ENCODE assay signal across 8 cellular contexts in the genomic region with DNA sequence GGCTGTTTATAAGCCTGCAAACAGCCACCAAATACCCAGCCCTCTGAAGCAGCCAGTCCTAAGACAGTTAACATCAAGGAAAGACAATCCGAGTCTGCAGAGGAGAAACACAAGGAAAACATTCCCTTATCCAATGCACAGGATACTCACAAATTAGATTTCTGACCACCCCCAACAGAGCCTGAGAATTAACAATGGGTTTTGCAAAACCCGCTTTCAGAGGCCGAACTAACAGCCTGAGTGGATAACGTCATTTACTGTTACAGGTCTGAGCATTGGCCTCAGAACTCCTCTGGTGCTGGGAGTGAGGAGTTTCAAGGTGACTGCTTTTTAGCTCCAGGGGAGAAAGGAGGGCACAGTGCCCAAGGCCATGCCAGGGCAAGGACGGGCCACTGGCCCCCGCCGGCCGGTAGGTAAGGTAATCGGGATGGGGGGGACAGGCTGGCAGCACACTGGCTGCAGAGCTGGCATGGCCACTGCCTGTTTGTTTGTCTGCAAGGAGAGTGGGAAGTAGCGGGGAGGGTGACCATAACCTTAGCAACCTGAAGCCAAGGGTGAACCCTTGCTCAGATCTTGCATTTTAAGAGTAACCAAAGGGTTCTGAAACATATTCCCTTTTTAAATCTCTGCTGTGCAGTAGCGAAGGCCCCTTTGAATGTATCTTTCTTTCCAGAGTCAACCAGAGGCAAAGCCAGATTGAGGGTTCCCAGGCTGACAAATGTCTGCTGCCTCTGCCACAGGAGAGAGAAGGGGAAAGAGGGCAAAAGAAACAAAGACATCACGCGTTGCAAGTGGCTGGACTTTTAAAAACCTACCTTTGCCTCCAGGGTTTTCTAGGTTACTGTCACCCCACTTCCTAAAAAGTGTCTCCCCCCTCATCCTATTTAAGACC. TPM values are rescaled to one million over a fixed set of nuclear protein-coding genes. Genes with fewer than 3 reads are reported as not detected.
DNase-seq lines count a peak whose midpoint lies in the region; ATAC-seq, FAIRE-seq and TF ChIP-seq lines count a peak whose summit lies in the region.

No MANE protein-coding gene starts in this region.

- intact Hi-C loops in lower lobe of right lung (cut with DNase I) = no loop called here

- FAIRE-seq in bronchial epithelial cell (lab: Jason Lieb, UNC) = no peak

- peak overlapping the region; percentile 30 for H3K4me3 ChIP-seq in bronchial epithelial cell (ENCODE audit: low read depth, low read length)
- H3K4me3 ChIP-seq in lower lobe of right lung = peak overlapping the region; percentile 43

- peaks cover 100% of the 10 kb centered on the region for H3K4me1 ChIP-seq in lower lobe of right lung

- H3K36me3 ChIP-seq in bronchial epithelial cell (ENCODE audit: control insufficient read depth, insufficient read depth, low read length) (no peaks in the 10 kb centered on the region), lower lobe of right lung (no peaks in the 10 kb centered on the region)

- peak; percentile 42 to 53 for ATAC-seq in lower lobe of right lung
- ATAC-seq in HG02885 (IDR thresholded peaks at IDR 0.05; ENCODE audit: poor library complexity, unreplicated experiment) = no peak
- ATAC-seq in GM19035 (IDR thresholded peaks at IDR 0.05; ENCODE audit: unreplicated experiment) = no peak

- peak; percentile 1 for DNase-seq in CD1c-positive myeloid dendritic cell (ENCODE audit: extremely low spot score)
- peak; percentile 73 for DNase-seq in NCI-H2029 (lab: John Stamatoyannopoulos, UW)
- no peak for DNase-seq in bronchial epithelial cell (ENCODE audit: low read depth)
- peak; percentile 66 for DNase-seq in lower lobe of right lung
- DNase-seq in H4 (ENCODE audit: low spot score) = no peak
- no peak for DNase-seq in LoVo (ENCODE audit: low spot score)

- no peaks in the 10 kb centered on the region for H3K9me3 ChIP-seq in lower lobe of right lung

- peak overlapping the region; percentile 99 for H3K27ac ChIP-seq in lower lobe of right lung

- TF ChIP-seq CTCF in bronchial epithelial cell (IDR thresholded peaks at IDR 0.05; ENCODE audit: insufficient read depth, low read length, severe bottlenecking) (no peak), lower lobe of right lung (IDR thresholded peaks at IDR 0.05) (no peak)

- H3K27me3 ChIP-seq in bronchial epithelial cell (ENCODE audit: control insufficient read depth, insufficient read depth, low read length) (no peaks in the 10 kb centered on the region), lower lobe of right lung (ENCODE audit: low read depth) (no peaks in the 10 kb centered on the region)

RNA-seq across cellular contexts. Expression of gene ZMYND8, which starts 3.9 kb away (rescaled TPM):
- total RNA-seq in bronchial epithelial cell (13.4 and 14.7 TPM in 2 replicates), lower lobe of right lung (57.6 TPM)
- total RNA-seq in H4 (2014; rRNA removed; shearing (Covaris generic)) = 9.0 and 11.7 TPM in 2 replicates

Comparison
In these comparisons a context has a peak if more than half of its experiments do, and no peak if none do; other contexts are left out.
1. DNase-seq: peak in CD1c-positive myeloid dendritic cell (single experiment), NCI-H2029 (single experiment) and lower lobe of right lung (single experiment); none in bronchial epithelial cell (single experiment), H4 (single experiment) and LoVo (single experiment).
2. ATAC-seq: peak in lower lobe of right lung (2 of 2); none in HG02885 (single experiment) and GM19035 (single experiment).